ENCODE assay signal across 8 cellular contexts in genomic region chr9:36488322-36488838, GRCh38.
A peak's percentile ranks its signal among the peaks of the same experiment; 100 is the strongest.
DNase-seq lines count a peak whose midpoint lies in the region; ATAC-seq, FAIRE-seq and TF ChIP-seq lines count a peak whose summit lies in the region.

No MANE protein-coding gene starts in this region.

- peaks cover 62% of the 10 kb centered on the region for H3K4me1 Mint-ChIP-seq in nephron progenitor cell

- DNase-seq in OCI-LY7 (ENCODE audit: low spot score) (no peak), dorsolateral prefrontal cortex (peak in 2 of 10 donors; percentile 9 to 42), nephron progenitor cell (no peak), middle frontal gyrus (ENCODE audit: extremely low spot score, low spot score) (no peak), activated gamma-delta T cell treated with Interleukin-2 at 50 U/mL for 16 hours (no peak), GM12892 (ENCODE audit: insufficient read length) (no peak)

- no peaks in the 10 kb centered on the region for H3K9me2 ChIP-seq in OCI-LY7 (ENCODE audit: insufficient read depth, low read length)

- peak overlapping the region; percentile 77 to 96 (median 93) for H3K4me2 ChIP-seq in BLaER1 treated with 17β-estradiol and CSF1 and Interleukin-3, amounts not matched to agents 10 nM and 100 nM
- peak overlapping the region; percentile 90 for H3K4me2 ChIP-seq in OCI-LY7 (ENCODE audit: low read length)

- peak overlapping the region; percentile 92 for H3K27ac Mint-ChIP-seq in nephron progenitor cell

- TF ChIP-seq POLR2A in GM12892 (IDR thresholded peaks at IDR 0.05; ENCODE audit: low read depth, low read length) = no peak

- no peak for FAIRE-seq in GM12892 (lab: Jason Lieb, UNC)

- ATAC-seq in HG03457 (IDR thresholded peaks at IDR 0.05; ENCODE audit: unreplicated experiment) = no peak

- H4K20me1 ChIP-seq in BLaER1 treated with 17β-estradiol and CSF1 and Interleukin-3, amounts not matched to agents 10 nM and 100 nM = peaks cover 30 to 37% (median 34%) of the 10 kb centered on the region in 11 experiments
- peaks cover 11% of the 10 kb centered on the region for H4K20me1 ChIP-seq in OCI-LY7 (ENCODE audit: insufficient read depth, low read length)

- H3K4me3 ChIP-seq in BLaER1 treated with 17β-estradiol and CSF1 and Interleukin-3, amounts not matched to agents 10 nM and 100 nM = peak overlapping the region; percentile 53 to 98 (median 62)
- H3K4me3 ChIP-seq in OCI-LY7 (ENCODE audit: low read depth, low read length, poor library complexity, severe bottlenecking) (peak overlapping the region; percentile 69), dorsolateral prefrontal cortex (peak overlapping the region; percentile 47 to 98 (median 77))

- H3K9me3 Mint-ChIP-seq in nephron progenitor cell = no peaks in the 10 kb centered on the region

- POLR2A ChIA-PET in OCI-LY7 (lab: Charles Lee) = interaction anchor here (0.5 to 1.8 kb wide), 12 partner anchors 11 to 977 kb away, joined by 3 to 7 read pairs (median 4); partner anchors contain the start of gene ZBTB5

- peaks cover 0 to 6% (median 0%) of the 10 kb centered on the region in 11 experiments; a peak in 4 of 22 replicates for H3K36me3 ChIP-seq in BLaER1 treated with 17β-estradiol and CSF1 and Interleukin-3, amounts not matched to agents 10 nM and 100 nM
- H3K36me3 ChIP-seq in OCI-LY7 (ENCODE audit: insufficient read depth, low read length) = no peaks in the 10 kb centered on the region

- no peaks in the 10 kb centered on the region for H3K9me3 ChIP-seq in BLaER1 treated with 17β-estradiol and CSF1 and Interleukin-3, amounts not matched to agents 10 nM and 100 nM (replicated peaks in 1 of 11)
- H3K9me3 ChIP-seq in OCI-LY7 (ENCODE audit: low read length) = no peaks in the 10 kb centered on the region

- H3K27ac ChIP-seq in BLaER1 treated with 17β-estradiol and CSF1 and Interleukin-3, amounts not matched to agents 10 nM and 100 nM = peak overlapping the region; percentile 87 to 96 (median 88)
- H3K27ac ChIP-seq in OCI-LY7 (ENCODE audit: low read depth, low read length, poor library complexity, severe bottlenecking) (peak overlapping the region; percentile 80), dorsolateral prefrontal cortex (peak overlapping the region; percentile 19 to 96 (median 91))

- peak overlapping the region; percentile 83 to 96 (median 86) for H3K9ac ChIP-seq in BLaER1 treated with 17β-estradiol and CSF1 and Interleukin-3, amounts not matched to agents 10 nM and 100 nM

- no peaks in the 10 kb centered on the region for H3K27me3 ChIP-seq in BLaER1 treated with 17β-estradiol and CSF1 and Interleukin-3, amounts not matched to agents 10 nM and 100 nM
- no peaks in the 10 kb centered on the region for H3K27me3 ChIP-seq in dorsolateral prefrontal cortex

- peaks cover 4% of the 10 kb centered on the region for H3K27me3 Mint-ChIP-seq in nephron progenitor cell (ENCODE audit: low read depth, poor library complexity)

- TSS peak; percentile 94 for BruUV-seq in OCI-LY7 (replicated peaks; lab: Mats Ljungman, UMichigan)

- peak overlapping the region; percentile 83 for H2AFZ ChIP-seq in OCI-LY7 (ENCODE audit: low read length)

- peaks cover 36 to 63% (median 50%) of the 10 kb centered on the region in 10 experiments for H3K4me1 ChIP-seq in BLaER1 treated with 17β-estradiol and CSF1 and Interleukin-3, amounts not matched to agents 10 nM and 100 nM
- peaks cover 27% of the 10 kb centered on the region for H3K4me1 ChIP-seq in OCI-LY7 (ENCODE audit: insufficient read depth, low read length, poor library complexity, severe bottlenecking)

- H3K4me3 Mint-ChIP-seq in nephron progenitor cell = peak overlapping the region; percentile 88

- H3K79me2 ChIP-seq in OCI-LY7 (ENCODE audit: insufficient read depth, low read depth, low read length) = peaks cover 34% of the 10 kb centered on the region

- CTCF ChIA-PET in OCI-LY7 (lab: Charles Lee; ENCODE audit: unreplicated experiment) = no interaction called here

- no peak for TF ChIP-seq CTCF in OCI-LY7 (conservative IDR thresholded peaks at IDR 0.05; ENCODE audit: low read length)
- no peak for TF ChIP-seq CTCF in dorsolateral prefrontal cortex (IDR thresholded peaks at IDR 0.05 in 54 of 56, conservative IDR thresholded peaks at IDR 0.05 in 2 of 56; ENCODE audit: low read depth in 1 of 56, partially characterized antibody in 56 of 56)
- TF ChIP-seq CTCF in nephron progenitor cell (IDR thresholded peaks at IDR 0.05) = no peak

- intact Hi-C loops in OCI-LY7 (cut with micrococcal nuclease; ENCODE audit: unreplicated experiment) = loop anchor here (5.0 kb wide), 1 partner anchor 69 kb away; no protein-coding TSS in a partner anchor
- intact Hi-C loops in dorsolateral prefrontal cortex (cut with DNase I) = loop anchor here (2.0 to 5.0 kb wide), 3 partner anchors 36 to 88 kb away; partner anchors contain the start of gene RNF38 (in 1 of the 2)

- H3K36me3 Mint-ChIP-seq in nephron progenitor cell (ENCODE audit: low read depth) = no peaks in the 10 kb centered on the region
